In genomic region chr16:255183-255582, GRCh38 we compare ENCODE assay signal across 15 cellular contexts. TPM values are rescaled to one million over a fixed set of nuclear protein-coding genes. Genes with fewer than 3 reads are reported as not detected.
A peak's percentile ranks its signal among the peaks of the same experiment; 100 is the strongest.
DNase-seq lines count a peak whose midpoint lies in the region; TF ChIP-seq lines count a peak whose summit lies in the region.
"Had no signal": no experiment of that assay in that cellular context is flagged by ENCODE, and none has a peak within 500 bp of the region (broad histone marks: within the 10 kb centered on the region; RNA-seq: fewer than 3 reads in every experiment).

No MANE protein-coding gene starts in this region.

- H3K27ac Mint-ChIP-seq in T-helper 2 cell treated with Interferon-gamma antibody and Interleukin-4, amounts not matched to agents 5 μg/mL and 100 μg/mL, for 36 hours, result peak overlapping the region; percentile 8
- H3K27ac Mint-ChIP-seq in activated naive CD4-positive, alpha-beta T cell treated with anti-CD3 and anti-CD28 coated beads, Interleukin-2, amount 10 ng/mL, durations not matched to agents 7 days and 5 days, result peak overlapping the region; percentile 12
- no peak overlapping the region for H3K27ac Mint-ChIP-seq in activated naive CD4-positive, alpha-beta T cell treated with anti-CD3 and anti-CD28 coated beads for 36 hours
- H3K27ac Mint-ChIP-seq in endothelial cell (ENCODE audit: unreplicated experiment), result no peak overlapping the region
- H3K27ac Mint-ChIP-seq: B cell; CD8-positive, alpha-beta T cell had no signal

- peaks cover 15% of the 10 kb centered on the region for H3K36me3 Mint-ChIP-seq in T-helper 2 cell treated with Interferon-gamma antibody and Interleukin-4, amounts not matched to agents 5 μg/mL and 100 μg/mL, for 36 hours (ENCODE audit: low read depth)
- H3K36me3 Mint-ChIP-seq in activated naive CD4-positive, alpha-beta T cell treated with anti-CD3 and anti-CD28 coated beads, Interleukin-2, amount 10 ng/mL, durations not matched to agents 7 days and 5 days, result peaks cover 15% of the 10 kb centered on the region
- peaks cover 9% of the 10 kb centered on the region for H3K36me3 Mint-ChIP-seq in activated naive CD4-positive, alpha-beta T cell treated with anti-CD3 and anti-CD28 coated beads for 36 hours (ENCODE audit: low read depth)
- peaks cover 9% of the 10 kb centered on the region for H3K36me3 Mint-ChIP-seq in endothelial cell (ENCODE audit: low read depth, unreplicated experiment)

- H3K4me3 Mint-ChIP-seq in T-helper 2 cell treated with Interferon-gamma antibody and Interleukin-4, amounts not matched to agents 5 μg/mL and 100 μg/mL, for 36 hours, result peak overlapping the region; percentile 36
- H3K4me3 Mint-ChIP-seq in activated naive CD4-positive, alpha-beta T cell treated with anti-CD3 and anti-CD28 coated beads, Interleukin-2, amount 10 ng/mL, durations not matched to agents 7 days and 5 days, result peak overlapping the region; percentile 17
- H3K4me3 Mint-ChIP-seq in activated naive CD4-positive, alpha-beta T cell treated with anti-CD3 and anti-CD28 coated beads for 36 hours, result no peak overlapping the region
- H3K4me3 Mint-ChIP-seq in endothelial cell (ENCODE audit: unreplicated experiment), result peak overlapping the region; percentile 59
- H3K4me3 Mint-ChIP-seq: B cell; CD8-positive, alpha-beta T cell had no signal

- H3K27me3 Mint-ChIP-seq in T-helper 2 cell treated with Interferon-gamma antibody and Interleukin-4, amounts not matched to agents 5 μg/mL and 100 μg/mL, for 36 hours (ENCODE audit: low read depth), result no peaks in the 10 kb centered on the region
- H3K27me3 Mint-ChIP-seq in activated naive CD4-positive, alpha-beta T cell treated with anti-CD3 and anti-CD28 coated beads, Interleukin-2, amount 10 ng/mL, durations not matched to agents 7 days and 5 days, result no peaks in the 10 kb centered on the region
- no peaks in the 10 kb centered on the region for H3K27me3 Mint-ChIP-seq in activated naive CD4-positive, alpha-beta T cell treated with anti-CD3 and anti-CD28 coated beads for 36 hours (ENCODE audit: low read depth)
- H3K27me3 Mint-ChIP-seq in endothelial cell (ENCODE audit: unreplicated experiment), result peaks cover 6% of the 10 kb centered on the region
- H3K27me3 Mint-ChIP-seq: B cell had no signal

- intact Hi-C loops in activated naive CD4-positive, alpha-beta T cell treated with anti-CD3 and anti-CD28 coated beads for 36 hours (cut with micrococcal nuclease), result no loop called here

- no peak for DNase-seq in T-helper 2 cell treated with Interferon-gamma antibody and Interleukin-4, amounts not matched to agents 5 μg/mL and 100 μg/mL, for 36 hours (ENCODE audit: low spot score)
- DNase-seq in T-helper 2 cell (no peak), endothelial cell (ENCODE audit: low spot score) (no peak), NCI-H2081 treated with DMSO at 0.1 percent for 48 hours (lab: John Stamatoyannopoulos, UW) (no peak)
- DNase-seq in activated naive CD4-positive, alpha-beta T cell treated with anti-CD3 and anti-CD28 coated beads, Interleukin-2, amount 10 ng/mL, durations not matched to agents 7 days and 5 days, result no peak
- DNase-seq in activated naive CD4-positive, alpha-beta T cell treated with anti-CD3 and anti-CD28 coated beads for 36 hours, result no peak
- DNase-seq: C1 segment of cervical spinal cord; Caco-2; CD8-positive, alpha-beta T cell; DMS153; DND-41; GM23248; H7; HCEC 1CT had no signal

- H3K9me3 Mint-ChIP-seq in T-helper 2 cell treated with Interferon-gamma antibody and Interleukin-4, amounts not matched to agents 5 μg/mL and 100 μg/mL, for 36 hours, result no peaks in the 10 kb centered on the region
- no peaks in the 10 kb centered on the region for H3K9me3 Mint-ChIP-seq in activated naive CD4-positive, alpha-beta T cell treated with anti-CD3 and anti-CD28 coated beads, Interleukin-2, amount 10 ng/mL, durations not matched to agents 7 days and 5 days
- no peaks in the 10 kb centered on the region for H3K9me3 Mint-ChIP-seq in activated naive CD4-positive, alpha-beta T cell treated with anti-CD3 and anti-CD28 coated beads for 36 hours
- no peaks in the 10 kb centered on the region for H3K9me3 Mint-ChIP-seq in endothelial cell (ENCODE audit: unreplicated experiment)
- H3K9me3 Mint-ChIP-seq: CD8-positive, alpha-beta T cell had no signal

- TF ChIP-seq CTCF in endothelial cell (IDR thresholded peaks at IDR 0.05; ENCODE audit: unreplicated experiment), result no peak

- H3K4me1 Mint-ChIP-seq in T-helper 2 cell treated with Interferon-gamma antibody and Interleukin-4, amounts not matched to agents 5 μg/mL and 100 μg/mL, for 36 hours (ENCODE audit: low read depth), result peaks cover 22% of the 10 kb centered on the region
- peaks cover 35% of the 10 kb centered on the region for H3K4me1 Mint-ChIP-seq in activated naive CD4-positive, alpha-beta T cell treated with anti-CD3 and anti-CD28 coated beads, Interleukin-2, amount 10 ng/mL, durations not matched to agents 7 days and 5 days
- H3K4me1 Mint-ChIP-seq in activated naive CD4-positive, alpha-beta T cell treated with anti-CD3 and anti-CD28 coated beads for 36 hours (ENCODE audit: low read depth), result peaks cover 19% of the 10 kb centered on the region
- peaks cover 16% of the 10 kb centered on the region for H3K4me1 Mint-ChIP-seq in endothelial cell (ENCODE audit: unreplicated experiment)

- CTCF ChIA-PET in activated naive CD4-positive, alpha-beta T cell treated with anti-CD3 and anti-CD28 coated beads, Interleukin-2, amount 10 ng/mL, durations not matched to agents 7 days and 5 days (lab: Charles Lee), result interaction anchor here (2.0 kb wide), 1 partner anchor 20 kb away, joined by 5 read pairs; no protein-coding TSS in a partner anchor
- CTCF ChIA-PET in activated naive CD4-positive, alpha-beta T cell treated with anti-CD3 and anti-CD28 coated beads for 36 hours (lab: Charles Lee), result interaction anchor here (1.8 kb wide), 1 partner anchor 107 kb away, joined by 6 read pairs; no protein-coding TSS in a partner anchor

RNA-seq across cellular contexts. Expression of gene RGS11, which starts 20.6 kb away (rescaled TPM):
- under 1 TPM in 1 of 2 experiments, not detected in 1; 0.10 TPM for total RNA-seq in activated naive CD4-positive, alpha-beta T cell treated with anti-CD3 and anti-CD28 coated beads for 36 hours
- not detected for total RNA-seq in endothelial cell (ENCODE audit: unreplicated experiment)
- total RNA-seq: B cell; CD8-positive, alpha-beta T cell had no signal

RNA-seq across cellular contexts. Expression of gene FAM234A, which starts 20.6 kb away (rescaled TPM):
- 10 to 100 TPM; 25.9 to 27.4 TPM for total RNA-seq in activated naive CD4-positive, alpha-beta T cell treated with anti-CD3 and anti-CD28 coated beads for 36 hours
- total RNA-seq in endothelial cell (ENCODE audit: unreplicated experiment), result 72.3 TPM

RNA-seq across cellular contexts. Expression of gene ARHGDIG, which starts 25.2 kb away (rescaled TPM):
- not detected for total RNA-seq in activated naive CD4-positive, alpha-beta T cell treated with anti-CD3 and anti-CD28 coated beads for 36 hours
- total RNA-seq in endothelial cell (ENCODE audit: unreplicated experiment), result not detected
- total RNA-seq: CD8-positive, alpha-beta T cell had no signal

RNA-seq across cellular contexts. Expression of gene LUC7L, which starts 25.9 kb away (rescaled TPM):
- 10 to 100 TPM; 58.4 to 59.1 TPM for total RNA-seq in activated naive CD4-positive, alpha-beta T cell treated with anti-CD3 and anti-CD28 coated beads for 36 hours
- total RNA-seq in endothelial cell (ENCODE audit: unreplicated experiment), result 92.2 TPM

RNA-seq across cellular contexts. Expression of gene PDIA2, which starts 27.8 kb away (rescaled TPM):
- total RNA-seq in activated naive CD4-positive, alpha-beta T cell treated with anti-CD3 and anti-CD28 coated beads for 36 hours, result not detected
- not detected for total RNA-seq in endothelial cell (ENCODE audit: unreplicated experiment)
- total RNA-seq: B cell; CD8-positive, alpha-beta T cell; GM23248 had no signal

Comparison
In these comparisons a context has a peak if more than half of its experiments do, and no peak if none do; other contexts are left out.
1. H3K27ac Mint-ChIP-seq: peak in T-helper 2 cell treated with Interferon-gamma antibody and Interleukin-4, amounts not matched to agents 5 μg/mL and 100 μg/mL, for 36 hours (single experiment) and activated naive CD4-positive, alpha-beta T cell treated with anti-CD3 and anti-CD28 coated beads, Interleukin-2, amount 10 ng/mL, durations not matched to agents 7 days and 5 days (single experiment); none in activated naive CD4-positive, alpha-beta T cell treated with anti-CD3 and anti-CD28 coated beads for 36 hours (single experiment) and endothelial cell (single experiment).